Comparison of ENCODE assay signal across 1 cellular context in the genomic region with DNA sequence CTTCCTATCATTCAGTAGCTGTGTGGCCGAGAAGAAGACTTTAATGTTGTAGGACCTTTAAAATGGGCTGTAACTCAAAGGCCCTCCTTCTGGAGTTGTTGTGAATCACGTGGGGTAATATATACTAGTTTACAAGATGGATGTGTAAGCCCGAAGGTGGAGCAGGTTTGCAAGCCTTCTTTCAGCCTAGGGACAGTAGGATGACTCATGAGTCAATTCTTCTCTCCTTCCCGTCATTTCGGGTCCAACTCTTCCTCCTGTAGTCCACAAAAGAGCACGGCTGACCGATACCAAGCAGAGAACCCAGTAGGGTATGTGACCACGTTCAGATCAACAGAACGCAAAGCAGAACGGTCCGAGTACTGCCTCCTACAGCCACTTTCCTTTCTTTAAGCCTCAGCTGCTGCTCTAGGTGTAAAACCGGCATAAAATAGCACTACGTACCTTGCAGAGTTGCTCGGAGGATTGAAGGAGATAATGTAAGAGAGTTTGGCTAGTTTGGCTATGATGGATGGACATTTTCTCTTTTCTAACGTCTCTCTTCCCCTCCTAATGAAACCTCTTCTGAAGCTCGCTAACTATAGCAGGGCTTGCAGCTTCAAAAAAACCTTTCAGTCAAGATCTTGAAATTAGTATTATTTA.
TF ChIP-seq lines count a peak whose summit lies in the region.

No MANE protein-coding gene starts in this region.

TF ChIP-seq in A549, 52 proteins besides CTCF, POLR2A, EP300 and RAD21 (continued from another document):
- TF ChIP-seq, protein P1, sequence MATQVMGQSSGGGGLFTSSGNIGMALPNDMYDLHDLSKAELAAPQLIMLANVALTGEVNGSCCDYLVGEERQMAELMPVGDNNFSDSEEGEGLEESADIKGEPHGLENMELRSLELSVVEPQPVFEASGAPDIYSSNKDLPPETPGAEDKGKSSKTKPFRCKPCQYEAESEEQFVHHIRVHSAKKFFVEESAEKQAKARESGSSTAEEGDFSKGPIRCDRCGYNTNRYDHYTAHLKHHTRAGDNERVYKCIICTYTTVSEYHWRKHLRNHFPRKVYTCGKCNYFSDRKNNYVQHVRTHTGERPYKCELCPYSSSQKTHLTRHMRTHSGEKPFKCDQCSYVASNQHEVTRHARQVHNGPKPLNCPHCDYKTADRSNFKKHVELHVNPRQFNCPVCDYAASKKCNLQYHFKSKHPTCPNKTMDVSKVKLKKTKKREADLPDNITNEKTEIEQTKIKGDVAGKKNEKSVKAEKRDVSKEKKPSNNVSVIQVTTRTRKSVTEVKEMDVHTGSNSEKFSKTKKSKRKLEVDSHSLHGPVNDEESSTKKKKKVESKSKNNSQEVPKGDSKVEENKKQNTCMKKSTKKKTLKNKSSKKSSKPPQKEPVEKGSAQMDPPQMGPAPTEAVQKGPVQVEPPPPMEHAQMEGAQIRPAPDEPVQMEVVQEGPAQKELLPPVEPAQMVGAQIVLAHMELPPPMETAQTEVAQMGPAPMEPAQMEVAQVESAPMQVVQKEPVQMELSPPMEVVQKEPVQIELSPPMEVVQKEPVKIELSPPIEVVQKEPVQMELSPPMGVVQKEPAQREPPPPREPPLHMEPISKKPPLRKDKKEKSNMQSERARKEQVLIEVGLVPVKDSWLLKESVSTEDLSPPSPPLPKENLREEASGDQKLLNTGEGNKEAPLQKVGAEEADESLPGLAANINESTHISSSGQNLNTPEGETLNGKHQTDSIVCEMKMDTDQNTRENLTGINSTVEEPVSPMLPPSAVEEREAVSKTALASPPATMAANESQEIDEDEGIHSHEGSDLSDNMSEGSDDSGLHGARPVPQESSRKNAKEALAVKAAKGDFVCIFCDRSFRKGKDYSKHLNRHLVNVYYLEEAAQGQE (IDR thresholded peaks at IDR 0.05): no peak
- 0 out of 2 replicates have a peak, but pooled peaks have one; percentile 26 for TF ChIP-seq HOXB13 (CRISPR knock-in tag; IDR thresholded peaks at IDR 0.05; ENCODE audit: low read depth)
- no peak for TF ChIP-seq RNF2 (IDR thresholded peaks at IDR 0.05; ENCODE audit: borderline replicate concordance, low read depth)
- TF ChIP-seq, protein P2, sequence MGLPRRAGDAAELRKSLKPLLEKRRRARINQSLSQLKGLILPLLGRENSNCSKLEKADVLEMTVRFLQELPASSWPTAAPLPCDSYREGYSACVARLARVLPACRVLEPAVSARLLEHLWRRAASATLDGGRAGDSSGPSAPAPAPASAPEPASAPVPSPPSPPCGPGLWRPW (IDR thresholded peaks at IDR 0.05): no peak
- no peak for TF ChIP-seq POLR2AphosphoS2 (conservative IDR thresholded peaks at IDR 0.05; ENCODE audit: low read length)
- TF ChIP-seq HOXB5 (CRISPR knock-in tag; IDR thresholded peaks at IDR 0.05): 0 out of 2 replicates have a peak, but pooled peaks have one; percentile 20
- TF ChIP-seq FOSL2 (IDR thresholded peaks at IDR 0.05): 0 out of 2 replicates have a peak, but pooled peaks have one; percentile 33
- peak; percentile 92 for TF ChIP-seq FOSL2 (CRISPR knock-in tag; IDR thresholded peaks at IDR 0.05)
- TF ChIP-seq RARB (CRISPR knock-in tag; IDR thresholded peaks at IDR 0.05): no peak
- TF ChIP-seq, protein P3, sequence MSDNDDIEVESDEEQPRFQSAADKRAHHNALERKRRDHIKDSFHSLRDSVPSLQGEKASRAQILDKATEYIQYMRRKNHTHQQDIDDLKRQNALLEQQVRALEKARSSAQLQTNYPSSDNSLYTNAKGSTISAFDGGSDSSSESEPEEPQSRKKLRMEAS (IDR thresholded peaks at IDR 0.05): peak; percentile 9
- TF ChIP-seq NPAS2 (CRISPR knock-in tag; IDR thresholded peaks at IDR 0.05; ENCODE audit: borderline replicate concordance): no peak
- TF ChIP-seq BHLHE40 (IDR thresholded peaks at IDR 0.05; ENCODE audit: low read depth, low read length): no peak
- peak; percentile 41 for TF ChIP-seq KDM5A (IDR thresholded peaks at IDR 0.05)
- TF ChIP-seq, protein P4, sequence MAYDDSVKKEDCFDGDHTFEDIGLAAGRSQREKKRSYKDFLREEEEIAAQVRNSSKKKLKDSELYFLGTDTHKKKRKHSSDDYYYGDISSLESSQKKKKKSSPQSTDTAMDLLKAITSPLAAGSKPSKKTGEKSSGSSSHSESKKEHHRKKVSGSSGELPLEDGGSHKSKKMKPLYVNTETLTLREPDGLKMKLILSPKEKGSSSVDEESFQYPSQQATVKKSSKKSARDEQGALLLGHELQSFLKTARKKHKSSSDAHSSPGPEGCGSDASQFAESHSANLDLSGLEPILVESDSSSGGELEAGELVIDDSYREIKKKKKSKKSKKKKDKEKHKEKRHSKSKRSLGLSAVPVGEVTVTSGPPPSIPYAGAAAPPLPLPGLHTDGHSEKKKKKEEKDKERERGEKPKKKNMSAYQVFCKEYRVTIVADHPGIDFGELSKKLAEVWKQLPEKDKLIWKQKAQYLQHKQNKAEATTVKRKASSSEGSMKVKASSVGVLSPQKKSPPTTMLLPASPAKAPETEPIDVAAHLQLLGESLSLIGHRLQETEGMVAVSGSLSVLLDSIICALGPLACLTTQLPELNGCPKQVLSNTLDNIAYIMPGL (CRISPR knock-in tag; IDR thresholded peaks at IDR 0.05; ENCODE audit: borderline replicate concordance): no peak
- TF ChIP-seq EHMT2 (IDR thresholded peaks at IDR 0.05; ENCODE audit: low read depth): no peak
- TF ChIP-seq TFCP2L1 (CRISPR knock-in tag; IDR thresholded peaks at IDR 0.05): peak; percentile 10; the same call in 1 of the 2 replicates
- TF ChIP-seq CHD4 (IDR thresholded peaks at IDR 0.05; ENCODE audit: borderline replicate concordance): no peak
- no peak for TF ChIP-seq SMC3 (IDR thresholded peaks at IDR 0.05)
